ENCODE assay signal across 10 cellular contexts in genomic region chr1:203630697-203631096, GRCh38. TPM values are rescaled to one million over a fixed set of nuclear protein-coding genes. Genes with fewer than 3 reads are reported as not detected.
A peak's percentile ranks its signal among the peaks of the same experiment; 100 is the strongest.
DNase-seq lines count a peak whose midpoint lies in the region; ATAC-seq and TF ChIP-seq lines count a peak whose summit lies in the region.
"Had no signal": no experiment of that assay in that cellular context is flagged by ENCODE, and none has a peak within 500 bp of the region (broad histone marks: within the 10 kb centered on the region; RNA-seq: fewer than 3 reads in every experiment).

No MANE protein-coding gene starts in this region.

- intact Hi-C loops in Calu3 (cut with micrococcal nuclease; ENCODE audit: unreplicated experiment) (no loop called here), Right ventricle myocardium superior (cut with DNase I) (loop anchor here (5.0 kb wide), 1 partner anchor 42 kb away; no protein-coding TSS in a partner anchor), sigmoid colon (cut with DNase I) (no loop called here)

- CTCF ChIA-PET in Calu3 (lab: Charles Lee), result no interaction called here
- CTCF ChIA-PET in activated CD4-positive, alpha-beta memory T cell treated with anti-CD3 and anti-CD28 coated beads, Interleukin-2, amount 10 ng/mL, durations not matched to agents 7 days and 5 days (lab: Charles Lee), result interaction anchor here (0.9 to 1.4 kb wide), 3 partner anchors 23 to 71 kb away, joined by 3 to 4 read pairs (median 3); no protein-coding TSS in a partner anchor

- H3K36me3 ChIP-seq in sigmoid colon, result peaks cover 0 to 9% (median 4%) of the 10 kb centered on the region in 4 donors

- H3K4me3 Mint-ChIP-seq in Calu3 (ENCODE audit: low read depth, unreplicated experiment), result peak overlapping the region; percentile 57
- peak overlapping the region; percentile 98 for H3K4me3 Mint-ChIP-seq in activated CD4-positive, alpha-beta memory T cell treated with anti-CD3 and anti-CD28 coated beads, Interleukin-2, amount 10 ng/mL, durations not matched to agents 7 days and 5 days

- BruUV-seq in Calu3 (replicated peaks; lab: Mats Ljungman, UMichigan), result no TSS peak

- no peak for TF ChIP-seq POLR2A in sigmoid colon (IDR thresholded peaks at IDR 0.05)

- no peaks in the 10 kb centered on the region for H3K9me3 ChIP-seq in sigmoid colon
- H3K9me3 ChIP-seq: MG63 had no signal

- TF ChIP-seq CTCF in Calu3 (IDR thresholded peaks at IDR 0.05; ENCODE audit: unreplicated experiment), result no peak
- TF ChIP-seq CTCF in sigmoid colon (IDR thresholded peaks at IDR 0.05), result no peak

- H3K27ac ChIP-seq in sigmoid colon, result peak overlapping the region; percentile 88 to 98 (median 94)

- POLR2A ChIA-PET in activated CD4-positive, alpha-beta memory T cell treated with anti-CD3 and anti-CD28 coated beads, Interleukin-2, amount 10 ng/mL, durations not matched to agents 7 days and 5 days (lab: Charles Lee), result interaction anchor here (7.4 kb wide), 1 partner anchor 21 kb away, joined by 188 read pairs; no protein-coding TSS in a partner anchor

- H3K4me1 ChIP-seq in sigmoid colon, result peaks cover 0 to 71% (median 62%) of the 10 kb centered on the region in 4 donors

- DNase-seq in Calu3 (no peak), Right ventricle myocardium superior (no peak), sigmoid colon (peak; percentile 70), NCI-H446 (lab: John Stamatoyannopoulos, UW) (no peak), NCI-H2171 treated with DMSO at 0.1 percent for 48 hours (lab: John Stamatoyannopoulos, UW) (no peak), NCI-H510A treated with DMSO at 0.1 percent for 48 hours (lab: John Stamatoyannopoulos, UW) (no peak)
- DNase-seq in activated CD4-positive, alpha-beta memory T cell treated with anti-CD3 and anti-CD28 coated beads, Interleukin-2, amount 10 ng/mL, durations not matched to agents 7 days and 5 days, result no peak
- DNase-seq in stimulated activated CD4-positive, alpha-beta T cell treated with anti-CD3 and anti-CD28 coated beads, Interleukin-15, amount 100 ng/mL, for 24 hours, result no peak
- DNase-seq: left cardiac atrium, MG63 had no signal

- H3K27me3 ChIP-seq in sigmoid colon, result no peaks in the 10 kb centered on the region
- H3K27me3 ChIP-seq: MG63 had no signal

- H3K4me3 ChIP-seq in sigmoid colon, result peak overlapping the region; percentile 71 to 88 (median 86)

- H3K27ac Mint-ChIP-seq in Calu3 (ENCODE audit: unreplicated experiment), result no peak overlapping the region
- H3K27ac Mint-ChIP-seq in activated CD4-positive, alpha-beta memory T cell treated with anti-CD3 and anti-CD28 coated beads, Interleukin-2, amount 10 ng/mL, durations not matched to agents 7 days and 5 days, result peak overlapping the region; percentile 89

- peak; percentile 23 for ATAC-seq in Right ventricle myocardium superior (ENCODE audit: poor library complexity)

- peaks cover 33% of the 10 kb centered on the region for H3K4me1 Mint-ChIP-seq in Calu3 (ENCODE audit: low read depth, unreplicated experiment)
- H3K4me1 Mint-ChIP-seq in activated CD4-positive, alpha-beta memory T cell treated with anti-CD3 and anti-CD28 coated beads, Interleukin-2, amount 10 ng/mL, durations not matched to agents 7 days and 5 days, result peaks cover 43% of the 10 kb centered on the region

- H3K27me3 Mint-ChIP-seq in Calu3 (ENCODE audit: unreplicated experiment), result peaks cover 45% of the 10 kb centered on the region
- no peaks in the 10 kb centered on the region for H3K27me3 Mint-ChIP-seq in activated CD4-positive, alpha-beta memory T cell treated with anti-CD3 and anti-CD28 coated beads, Interleukin-2, amount 10 ng/mL, durations not matched to agents 7 days and 5 days

- H3K9me3 Mint-ChIP-seq in Calu3 (ENCODE audit: low read depth, unreplicated experiment), result no peaks in the 10 kb centered on the region
- H3K9me3 Mint-ChIP-seq in activated CD4-positive, alpha-beta memory T cell treated with anti-CD3 and anti-CD28 coated beads, Interleukin-2, amount 10 ng/mL, durations not matched to agents 7 days and 5 days, result no peaks in the 10 kb centered on the region

- no peak for TF ChIP-seq EP300 in sigmoid colon (IDR thresholded peaks at IDR 0.05)

- peaks cover 26% of the 10 kb centered on the region for H3K36me3 Mint-ChIP-seq in Calu3 (ENCODE audit: insufficient read depth, unreplicated experiment)
- H3K36me3 Mint-ChIP-seq in activated CD4-positive, alpha-beta memory T cell treated with anti-CD3 and anti-CD28 coated beads, Interleukin-2, amount 10 ng/mL, durations not matched to agents 7 days and 5 days (ENCODE audit: low read depth), result peaks cover 69% of the 10 kb centered on the region

RNA-seq across cellular contexts. Expression of gene ATP2B4, which starts 4.1 kb away (rescaled TPM):
- total RNA-seq in Calu3 (2022) (1.9 and 3.9 TPM in 2 replicates), Right ventricle myocardium superior (62.9 TPM), sigmoid colon (100 to 1,000 TPM; 229 to 595 (median 347) TPM)
- 100 to 1,000 TPM; 112 to 116 TPM for total RNA-seq in activated CD4-positive, alpha-beta memory T cell treated with anti-CD3 and anti-CD28 coated beads, Interleukin-2, amount 10 ng/mL, durations not matched to agents 7 days and 5 days
- 10 to 100 TPM in 1 of 3 donors, 1 to 10 TPM in 2; 1.6 to 34.5 (median 4.2) TPM for polyA plus RNA-seq in sigmoid colon

Comparison
In these comparisons a context has a peak if more than half of its experiments do, and no peak if none do; other contexts are left out.
1. RNA of gene ATP2B4, which starts 4.1 kb away (total RNA-seq): 229 to 595 TPM in sigmoid colon, 112 to 116 TPM in activated CD4-positive, alpha-beta memory T cell treated with anti-CD3 and anti-CD28 coated beads, Interleukin-2, amount 10 ng/mL, durations not matched to agents 7 days and 5 days and 62.9 TPM in Right ventricle myocardium superior (single experiment); 1.9 to 3.9 TPM in Calu3; every median in the first group is over 10 times any median in the second.